1 cellular context compared by ENCODE assay signal in the genomic region with DNA sequence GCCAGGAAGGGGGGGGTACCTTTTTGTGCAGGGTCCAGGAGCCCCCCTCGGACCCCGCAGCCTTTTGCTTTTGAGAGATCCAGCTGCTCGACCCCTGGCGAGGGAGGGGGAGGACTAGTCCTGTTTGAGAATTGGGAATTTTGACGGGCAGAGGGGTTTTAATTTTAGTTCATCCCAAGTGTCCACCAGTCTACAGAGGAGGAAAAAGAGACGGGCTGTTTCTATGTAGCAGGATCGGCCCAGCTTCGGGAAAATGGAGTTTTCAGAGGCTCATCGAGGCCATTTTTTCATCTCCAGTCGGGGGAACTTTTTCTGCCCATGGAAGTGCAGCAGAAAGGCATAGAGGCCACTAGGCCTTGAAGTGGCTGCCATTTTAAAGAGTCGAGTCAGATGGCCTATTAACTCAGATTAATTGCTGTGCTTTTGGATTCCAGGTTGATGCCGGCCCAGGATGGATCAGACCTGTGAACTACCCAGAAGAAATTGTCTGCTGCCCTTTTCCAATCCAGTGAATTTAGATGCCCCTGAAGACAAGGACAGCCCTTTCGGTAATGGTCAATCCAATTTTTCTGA.
A peak's percentile ranks its signal among the peaks of the same experiment; 100 is the strongest.
TF ChIP-seq lines count a peak whose summit lies in the region.

No MANE protein-coding gene starts in this region.

TF ChIP-seq in HEK293, 187 proteins besides CTCF, POLR2A, EP300 and RAD21 (continued from another document):
- TF ChIP-seq, protein P1, sequence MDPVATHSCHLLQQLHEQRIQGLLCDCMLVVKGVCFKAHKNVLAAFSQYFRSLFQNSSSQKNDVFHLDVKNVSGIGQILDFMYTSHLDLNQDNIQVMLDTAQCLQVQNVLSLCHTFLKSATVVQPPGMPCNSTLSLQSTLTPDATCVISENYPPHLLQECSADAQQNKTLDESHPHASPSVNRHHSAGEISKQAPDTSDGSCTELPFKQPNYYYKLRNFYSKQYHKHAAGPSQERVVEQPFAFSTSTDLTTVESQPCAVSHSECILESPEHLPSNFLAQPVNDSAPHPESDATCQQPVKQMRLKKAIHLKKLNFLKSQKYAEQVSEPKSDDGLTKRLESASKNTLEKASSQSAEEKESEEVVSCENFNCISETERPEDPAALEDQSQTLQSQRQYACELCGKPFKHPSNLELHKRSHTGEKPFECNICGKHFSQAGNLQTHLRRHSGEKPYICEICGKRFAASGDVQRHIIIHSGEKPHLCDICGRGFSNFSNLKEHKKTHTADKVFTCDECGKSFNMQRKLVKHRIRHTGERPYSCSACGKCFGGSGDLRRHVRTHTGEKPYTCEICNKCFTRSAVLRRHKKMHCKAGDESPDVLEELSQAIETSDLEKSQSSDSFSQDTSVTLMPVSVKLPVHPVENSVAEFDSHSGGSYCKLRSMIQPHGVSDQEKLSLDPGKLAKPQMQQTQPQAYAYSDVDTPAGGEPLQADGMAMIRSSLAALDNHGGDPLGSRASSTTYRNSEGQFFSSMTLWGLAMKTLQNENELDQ (tag by site-specific recombination; IDR thresholded peaks at IDR 0.05; ENCODE audit: low read depth), result no peak
- TF ChIP-seq FEZF1 (tag by site-specific recombination; IDR thresholded peaks at IDR 0.05) (0 out of 2 replicates have a peak, but pooled peaks have one; percentile 14), ZNF248 (tag by site-specific recombination; IDR thresholded peaks at IDR 0.05) (no peak), YY2 (tag by site-specific recombination; IDR thresholded peaks at IDR 0.05) (peak; percentile 58), SETDB1 (IDR thresholded peaks at IDR 0.05; ENCODE audit: insufficient read length, low read length) (no peak), KLF10 (tag by site-specific recombination; IDR thresholded peaks at IDR 0.05) (no peak), ZNF112 (tag by site-specific recombination; IDR thresholded peaks at IDR 0.05) (no peak), ZNF521 (tag by site-specific recombination; IDR thresholded peaks at IDR 0.05) (no peak), ZFP37 (tag by site-specific recombination; IDR thresholded peaks at IDR 0.05) (no peak), ZNF555 (tag by site-specific recombination; conservative IDR thresholded peaks at IDR 0.05) (no peak), PATZ1 (tag by site-specific recombination; IDR thresholded peaks at IDR 0.05) (peak; percentile 72), PRDM4 (tag by site-specific recombination; IDR thresholded peaks at IDR 0.05) (no peak), YY1 (tag by site-specific recombination; IDR thresholded peaks at IDR 0.05) (peak; percentile 72; the same call in 1 of the 2 replicates), TCF7L2 (IDR thresholded peaks at IDR 0.05; ENCODE audit: borderline replicate concordance, low read depth, low read length) (no peak), ZXDB (tag by site-specific recombination; IDR thresholded peaks at IDR 0.05) (no peak), ZNF366 (tag by site-specific recombination; conservative IDR thresholded peaks at IDR 0.05) (no peak), ZNF843 (tag by site-specific recombination; IDR thresholded peaks at IDR 0.05) (no peak), ZNF707 (tag by site-specific recombination; IDR thresholded peaks at IDR 0.05) (no peak), ZNF658 (tag by site-specific recombination; IDR thresholded peaks at IDR 0.05) (no peak), BCL6B (tag by site-specific recombination; IDR thresholded peaks at IDR 0.05) (no peak), EGR2 (tag by site-specific recombination; IDR thresholded peaks at IDR 0.05; ENCODE audit: low read depth) (no peak), PRDM10 (tag by site-specific recombination; IDR thresholded peaks at IDR 0.05) (peak; percentile 70), ZNF792 (tag by site-specific recombination; IDR thresholded peaks at IDR 0.05) (no peak), ZNF223 (tag by site-specific recombination; IDR thresholded peaks at IDR 0.05) (no peak), ZNF837 (tag by site-specific recombination; IDR thresholded peaks at IDR 0.05) (no peak), ZNF433 (tag by site-specific recombination; IDR thresholded peaks at IDR 0.05; ENCODE audit: low read depth) (no peak), ZBTB7A (tag by site-specific recombination; IDR thresholded peaks at IDR 0.05; ENCODE audit: low read depth) (no peak)
- TF ChIP-seq, protein P2, sequence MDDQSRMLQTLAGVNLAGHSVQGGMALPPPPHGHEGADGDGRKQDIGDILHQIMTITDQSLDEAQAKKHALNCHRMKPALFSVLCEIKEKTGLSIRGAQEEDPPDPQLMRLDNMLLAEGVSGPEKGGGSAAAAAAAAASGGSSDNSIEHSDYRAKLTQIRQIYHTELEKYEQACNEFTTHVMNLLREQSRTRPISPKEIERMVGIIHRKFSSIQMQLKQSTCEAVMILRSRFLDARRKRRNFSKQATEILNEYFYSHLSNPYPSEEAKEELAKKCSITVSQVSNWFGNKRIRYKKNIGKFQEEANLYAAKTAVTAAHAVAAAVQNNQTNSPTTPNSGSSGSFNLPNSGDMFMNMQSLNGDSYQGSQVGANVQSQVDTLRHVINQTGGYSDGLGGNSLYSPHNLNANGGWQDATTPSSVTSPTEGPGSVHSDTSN (CRISPR knock-in tag; IDR thresholded peaks at IDR 0.05), result no peak
TF ChIP-seq in HEK293: peak in this region for 10.
